Comparison of ENCODE assay signal across 9 cellular contexts in genomic region chr20:18739785-18740184, GRCh38.
A peak's percentile ranks its signal among the peaks of the same experiment; 100 is the strongest.
DNase-seq lines count a peak whose midpoint lies in the region; ATAC-seq, FAIRE-seq and TF ChIP-seq lines count a peak whose summit lies in the region.
"Had no signal": no experiment of that assay in that cellular context is flagged by ENCODE, and none has a peak within 500 bp of the region (broad histone marks: within the 10 kb centered on the region; RNA-seq: fewer than 3 reads in every experiment).

No MANE protein-coding gene starts in this region.

- 64% methylated on average over 5 of the region's 5 CpGs for WGBS in liver
- 92% methylated on average over 5 of the region's 5 CpGs for WGBS in HepG2 (ENCODE audit: low lambda C conversion rate)
- 5 to 10% methylated on average over 5 of the region's 5 CpGs for WGBS in aorta, 2 donors

- no peak for TF ChIP-seq POLR2A in HepG2 (IDR thresholded peaks at IDR 0.05; ENCODE audit: insufficient read depth in 1 of 2, low read depth in 2 of 2, low read length in 2 of 2)

- no TSS peak for BruUV-seq in HepG2 (replicated peaks; lab: Mats Ljungman, UMichigan)

- in situ Hi-C loops in HepG2 (cut with HindIII; ENCODE audit: extremely low pct_ligation_motif_present, low pct_unique_long_range_greater_than_20kb): no loop called here

- peak overlapping the region; percentile 7 for H3K27ac Mint-ChIP-seq in memory B cell
- H3K27ac Mint-ChIP-seq in stimulated activated naive B cell treated with anti-CD40 and anti-IgM and Interleukin-4, amounts not matched to agents 10 μg/mL and 1 μg/mL and 100 μg/mL, for 72 hours: no peak overlapping the region
- peak overlapping the region in 1 of 2 donors; percentile 28 for H3K27ac Mint-ChIP-seq in T-cell

- DNase-seq in HepG2 (ENCODE audit: low spot score) (no peak), dorsolateral prefrontal cortex (peak in 3 of 10 donors; percentile 12 to 33 (median 21)), memory B cell (ENCODE audit: low spot score in 2 of 2) (no peak), aorta (no peak), DMS79 treated with DMSO at 0.1 percent for 48 hours (lab: John Stamatoyannopoulos, UW) (no peak), T-cell (no peak)
- DNase-seq in stimulated activated naive B cell treated with anti-CD40 and anti-IgM and Interleukin-4, amounts not matched to agents 10 μg/mL and 1 μg/mL and 100 μg/mL, for 72 hours: no peak

- H3K9ac ChIP-seq in liver (ENCODE audit: low read depth in 1 of 2, low read length in 2 of 2): no peak overlapping the region
- no peak overlapping the region for H3K9ac ChIP-seq in HepG2 (ENCODE audit: insufficient read depth, low read depth, low read length)

- no peaks in the 10 kb centered on the region for H3K9me3 Mint-ChIP-seq in memory B cell
- H3K9me3 Mint-ChIP-seq in stimulated activated naive B cell treated with anti-CD40 and anti-IgM and Interleukin-4, amounts not matched to agents 10 μg/mL and 1 μg/mL and 100 μg/mL, for 72 hours: no peaks in the 10 kb centered on the region
- no peaks in the 10 kb centered on the region for H3K9me3 Mint-ChIP-seq in T-cell

- H3K4me2 ChIP-seq in HepG2 (ENCODE audit: low read depth, low read length): no peak overlapping the region

- H3K4me1 Mint-ChIP-seq in memory B cell (peaks cover 11% of the 10 kb centered on the region), T-cell (peaks cover 23 to 40% (median 30%) of the 10 kb centered on the region in 3 donors)
- H3K4me1 Mint-ChIP-seq in stimulated activated naive B cell treated with anti-CD40 and anti-IgM and Interleukin-4, amounts not matched to agents 10 μg/mL and 1 μg/mL and 100 μg/mL, for 72 hours: peaks cover 0 to 6% of the 10 kb centered on the region in 2 donors

- TF ChIP-seq RAD21 in liver (IDR thresholded peaks at IDR 0.05): no peak
- TF ChIP-seq RAD21 in HepG2 (CRISPR knock-in tag; IDR thresholded peaks at IDR 0.05): no peak

- no peak for ATAC-seq in HepG2
- no peak for ATAC-seq in memory B cell (ENCODE audit: low read depth)
- peak; percentile 42 for ATAC-seq in aorta (ENCODE audit: low FRiP score)
- ATAC-seq in stimulated activated naive B cell treated with anti-CD40 and anti-IgM and Interleukin-4, amounts not matched to agents 10 μg/mL and 1 μg/mL and 100 μg/mL, for 72 hours (replicated peaks): no peak
- ATAC-seq in T-cell (replicated peaks in 1 of 4): no peak

- no peak for TF ChIP-seq EP300 in HepG2 (IDR thresholded peaks at IDR 0.05; ENCODE audit: low read depth in 2 of 2, low read length in 2 of 2)
- TF ChIP-seq EP300 in HepG2 (CRISPR knock-in tag; IDR thresholded peaks at IDR 0.05; ENCODE audit: borderline replicate concordance): no peak

- H3K79me2 ChIP-seq in HepG2 (ENCODE audit: insufficient read depth, low read length): no peaks in the 10 kb centered on the region

- H3K27me3 ChIP-seq in liver (ENCODE audit: control insufficient read depth in 4 of 4, insufficient read depth in 4 of 4, low read length in 3 of 4) (no peaks in the 10 kb centered on the region), HepG2 (ENCODE audit: control insufficient read depth in 1 of 2, insufficient read depth in 2 of 2, low read length in 2 of 2) (no peaks in the 10 kb centered on the region), dorsolateral prefrontal cortex (no peaks in the 10 kb centered on the region), aorta (ENCODE audit: control insufficient read depth in 1 of 2, insufficient read depth in 2 of 2, low read length in 1 of 2) (no peaks in the 10 kb centered on the region)

- no peak overlapping the region for H3K27ac ChIP-seq in liver (ENCODE audit: low read depth in 1 of 2, low read length in 2 of 2)
- no peak overlapping the region for H3K27ac ChIP-seq in HepG2 (ENCODE audit: extremely low read length, insufficient read depth, low read length)
- H3K27ac ChIP-seq in dorsolateral prefrontal cortex: peak overlapping the region in 55 of 59 donors; percentile 1 to 87 (median 70)
- no peak overlapping the region for H3K27ac ChIP-seq in aorta (ENCODE audit: low read depth in 1 of 2, low read length in 2 of 2)
- H3K27ac ChIP-seq: SK-N-MC had no signal

- intact Hi-C loops in HepG2 (cut with micrococcal nuclease; ENCODE audit: unreplicated experiment): no loop called here
- intact Hi-C loops in dorsolateral prefrontal cortex (cut with DNase I): no loop called here
- intact Hi-C loops in aorta (cut with DNase I): no loop called here

- H3K4me3 Mint-ChIP-seq in memory B cell (no peak overlapping the region), T-cell (no peak overlapping the region)
- no peak overlapping the region for H3K4me3 Mint-ChIP-seq in stimulated activated naive B cell treated with anti-CD40 and anti-IgM and Interleukin-4, amounts not matched to agents 10 μg/mL and 1 μg/mL and 100 μg/mL, for 72 hours

- TF ChIP-seq CTCF in liver (IDR thresholded peaks at IDR 0.05; ENCODE audit: low read depth, low read length, missing input control) (no peak), HepG2 (CRISPR knock-in tag; IDR thresholded peaks at IDR 0.05) (no peak), dorsolateral prefrontal cortex (IDR thresholded peaks at IDR 0.05 in 54 of 56, conservative IDR thresholded peaks at IDR 0.05 in 2 of 56; ENCODE audit: low read depth in 1 of 56, partially characterized antibody in 56 of 56) (no peak)

- H4K20me1 ChIP-seq in HepG2 (ENCODE audit: insufficient read depth, low read length): no peaks in the 10 kb centered on the region

- peaks cover 8% of the 10 kb centered on the region for H3K36me3 Mint-ChIP-seq in memory B cell
- peaks cover 18 to 25% of the 10 kb centered on the region in 2 donors for H3K36me3 Mint-ChIP-seq in stimulated activated naive B cell treated with anti-CD40 and anti-IgM and Interleukin-4, amounts not matched to agents 10 μg/mL and 1 μg/mL and 100 μg/mL, for 72 hours
- peaks cover 26% of the 10 kb centered on the region for H3K36me3 Mint-ChIP-seq in T-cell

- no peak overlapping the region for H2AFZ ChIP-seq in HepG2 (ENCODE audit: low read length)

- CTCF ChIA-PET in HepG2 (lab: Yijun Ruan, JAX; ENCODE audit: low intra/inter-chr PET ratio, low total read pairs) (no interaction called here), T-cell (lab: Charles Lee) (no interaction called here)

- H3K4me1 ChIP-seq in liver (ENCODE audit: control insufficient read depth in 4 of 4, insufficient read depth in 4 of 4, low read length in 3 of 4) (no peaks in the 10 kb centered on the region), HepG2 (ENCODE audit: insufficient read depth, low read length) (no peaks in the 10 kb centered on the region), aorta (ENCODE audit: control insufficient read depth in 1 of 2, insufficient read depth in 2 of 2, low read length in 2 of 2) (no peaks in the 10 kb centered on the region)

- FAIRE-seq in HepG2 (lab: Jason Lieb, UNC): no peak

- POLR2A ChIA-PET in HepG2 (lab: Yijun Ruan, JAX) (no interaction called here), T-cell (lab: Charles Lee) (no interaction called here)

- H3K9me3 ChIP-seq in liver (ENCODE audit: control insufficient read depth in 4 of 4, low read length in 3 of 4): no peaks in the 10 kb centered on the region
- no peaks in the 10 kb centered on the region for H3K9me3 ChIP-seq in HepG2 (ENCODE audit: low read length)
- H3K9me3 ChIP-seq in aorta (ENCODE audit: control insufficient read depth, low read length): no peaks in the 10 kb centered on the region

- H3K4me3 ChIP-seq in liver (ENCODE audit: low read depth in 1 of 3, low read length in 3 of 3) (no peak overlapping the region), HepG2 (replicated peaks in 1 of 3; ENCODE audit: insufficient read depth in 1 of 3, low read depth in 2 of 3, low read length in 3 of 3) (no peak overlapping the region), dorsolateral prefrontal cortex (peak overlapping the region in 36 of 59 donors; percentile 3 to 58 (median 22)), aorta (ENCODE audit: low read length in 2 of 2) (no peak overlapping the region)
- H3K4me3 ChIP-seq: SK-N-MC had no signal

- no peaks in the 10 kb centered on the region for H3K27me3 Mint-ChIP-seq in memory B cell
- no peaks in the 10 kb centered on the region for H3K27me3 Mint-ChIP-seq in stimulated activated naive B cell treated with anti-CD40 and anti-IgM and Interleukin-4, amounts not matched to agents 10 μg/mL and 1 μg/mL and 100 μg/mL, for 72 hours
- no peaks in the 10 kb centered on the region for H3K27me3 Mint-ChIP-seq in T-cell

- H3K36me3 ChIP-seq in liver (ENCODE audit: control insufficient read depth in 4 of 4, insufficient read depth in 3 of 4, low read depth in 1 of 4, low read length in 3 of 4) (peaks cover 0 to under 1% (median 0%) of the 10 kb centered on the region in 4 donors), HepG2 (replicated peaks in 1 of 2; ENCODE audit: control insufficient read depth in 1 of 2, insufficient read depth in 2 of 2, low read length in 2 of 2) (peaks cover under 1 to 1% of the 10 kb centered on the region in 2 experiments; a peak in 4 of 5 replicates), aorta (ENCODE audit: control insufficient read depth in 1 of 2, insufficient read depth in 2 of 2, low read length in 1 of 2) (peaks cover 0 to under 1% of the 10 kb centered on the region in 2 donors)

TF ChIP-seq in liver, 16 proteins besides CTCF, POLR2A, EP300 and RAD21:
- TF ChIP-seq TAF1 (conservative IDR thresholded peaks at IDR 0.05) (no peak), NR2F2 (IDR thresholded peaks at IDR 0.05) (peak; percentile 11)

TF ChIP-seq in HepG2, 621 proteins besides CTCF, POLR2A, EP300 and RAD21 (continues in another document):
- TF ChIP-seq ZFP82 (CRISPR knock-in tag; IDR thresholded peaks at IDR 0.05; ENCODE audit: borderline replicate concordance): no peak

Comparison
In these comparisons a context has a peak if more than half of its experiments do, and no peak if none do; other contexts are left out.
1. H3K27ac ChIP-seq: peak in dorsolateral prefrontal cortex (55 of 59); none in liver (0 of 2), HepG2 (single experiment) and aorta (0 of 2).
2. H3K4me3 ChIP-seq: peak in dorsolateral prefrontal cortex (36 of 59); none in liver (0 of 3), HepG2 (0 of 3) and aorta (0 of 2).